ENCODE assay signal across 9 cellular contexts in the genomic region with DNA sequence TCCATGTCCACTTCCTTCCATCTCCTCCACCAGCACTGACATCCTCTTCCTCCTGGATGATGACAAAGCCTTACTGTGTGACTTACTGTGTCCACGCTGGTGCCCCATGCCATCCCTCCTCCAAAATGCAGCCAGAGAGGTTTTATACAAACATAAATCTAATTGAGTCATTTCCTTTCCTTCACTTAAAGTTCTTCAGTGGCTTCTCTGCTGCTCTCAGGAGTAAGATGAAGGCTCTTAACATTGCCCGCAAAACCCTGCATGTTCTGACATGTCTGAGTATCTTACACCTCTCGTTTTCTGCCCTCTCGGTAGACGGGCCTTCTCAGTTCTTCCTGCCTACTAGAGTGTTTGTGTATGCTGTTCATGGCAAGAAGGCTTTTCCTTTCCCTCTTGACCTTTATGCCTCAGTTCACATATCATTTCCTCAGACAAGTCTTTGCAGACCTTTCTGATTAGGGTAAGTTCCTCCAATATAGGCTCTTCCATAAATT.
DNase-seq lines count a peak whose midpoint lies in the region; ATAC-seq and TF ChIP-seq lines count a peak whose summit lies in the region.
"Had no signal": no experiment of that assay in that cellular context is flagged by ENCODE, and none has a peak within 500 bp of the region (broad histone marks: within the 10 kb centered on the region; RNA-seq: fewer than 3 reads in every experiment).

No MANE protein-coding gene starts in this region.

- no peaks in the 10 kb centered on the region for H3K9me3 ChIP-seq in breast epithelium
- H3K9me3 ChIP-seq in PC-3 (ENCODE audit: low read length), result no peaks in the 10 kb centered on the region
- H3K9me3 ChIP-seq in Karpas-422 (ENCODE audit: low read length), result no peaks in the 10 kb centered on the region

- CTCF ChIA-PET in MCF 10A (lab: Yijun Ruan, JAX), result no interaction called here
- CTCF ChIA-PET in PC-3 (lab: Charles Lee), result no interaction called here

- TF ChIP-seq POLR2A in breast epithelium (IDR thresholded peaks at IDR 0.05), result no peak

- no peaks in the 10 kb centered on the region for H3K36me3 Mint-ChIP-seq in MCF 10A (ENCODE audit: insufficient read depth, unreplicated experiment)
- no peaks in the 10 kb centered on the region for H3K36me3 Mint-ChIP-seq in stimulated activated naive CD8-positive, alpha-beta T cell treated with anti-CD3 and anti-CD28 coated beads, Interleukin-15, Interleukin-2, amounts not matched to agents 100 ng/mL and 50 ng/mL, for 24 hours (ENCODE audit: low read depth)

- H2AFZ ChIP-seq in PC-3 (ENCODE audit: low read length) (no peak overlapping the region; the same call in 1 of the 2 replicates), Karpas-422 (ENCODE audit: low read length) (no peak overlapping the region)

- H3K9me2 ChIP-seq in PC-3 (replicated peaks; ENCODE audit: low read length), result no peaks in the 10 kb centered on the region
- no peaks in the 10 kb centered on the region for H3K9me2 ChIP-seq in Karpas-422 (replicated peaks; ENCODE audit: insufficient read depth, low read length)

- H4K20me1 ChIP-seq in PC-3 (ENCODE audit: low read length) (no peaks in the 10 kb centered on the region), Karpas-422 (ENCODE audit: insufficient read depth, low read depth, low read length) (no peaks in the 10 kb centered on the region)

- H3K27me3 ChIP-seq in breast epithelium (no peaks in the 10 kb centered on the region), PC-3 (ENCODE audit: low read length) (no peaks in the 10 kb centered on the region), Karpas-422 (ENCODE audit: low read length) (no peaks in the 10 kb centered on the region)

- H3K4me3 ChIP-seq in breast epithelium, result no peak overlapping the region
- peak overlapping the region; percentile 33 for H3K4me3 ChIP-seq in PC-3 (ENCODE audit: low read length)
- no peak overlapping the region for H3K4me3 ChIP-seq in Karpas-422 (ENCODE audit: low read length)

- H3K27me3 Mint-ChIP-seq in MCF 10A (ENCODE audit: insufficient read depth, unreplicated experiment), result no peaks in the 10 kb centered on the region
- peaks cover 4% of the 10 kb centered on the region for H3K27me3 Mint-ChIP-seq in stimulated activated naive CD8-positive, alpha-beta T cell treated with anti-CD3 and anti-CD28 coated beads, Interleukin-15, Interleukin-2, amounts not matched to agents 100 ng/mL and 50 ng/mL, for 24 hours

- peak; percentile 87 for DNase-seq in MCF 10A (ENCODE audit: unreplicated experiment)
- no peak for DNase-seq in breast epithelium (ENCODE audit: low spot score in 2 of 2)
- peak; percentile 84 for DNase-seq in PC-3
- DNase-seq in NCI-H2171 treated with DMSO at 0.1 percent for 48 hours (lab: John Stamatoyannopoulos, UW), result no peak
- DNase-seq in SIG-M5 (lab: John Stamatoyannopoulos, UW), result no peak
- DNase-seq in Karpas-422, result no peak
- DNase-seq: MM.1S had no signal

- H3K4me1 ChIP-seq in breast epithelium, result no peaks in the 10 kb centered on the region
- peaks cover 37% of the 10 kb centered on the region for H3K4me1 ChIP-seq in PC-3 (ENCODE audit: insufficient read depth, low read length)
- no peaks in the 10 kb centered on the region for H3K4me1 ChIP-seq in Karpas-422 (ENCODE audit: low read length)

- H3K4me1 Mint-ChIP-seq in MCF 10A (ENCODE audit: insufficient read depth, unreplicated experiment), result peaks cover 15% of the 10 kb centered on the region
- H3K4me1 Mint-ChIP-seq in stimulated activated naive CD8-positive, alpha-beta T cell treated with anti-CD3 and anti-CD28 coated beads, Interleukin-15, Interleukin-2, amounts not matched to agents 100 ng/mL and 50 ng/mL, for 24 hours (ENCODE audit: low read depth), result peaks cover 14% of the 10 kb centered on the region

- H3K4me3 Mint-ChIP-seq in MCF 10A (ENCODE audit: unreplicated experiment), result no peak overlapping the region
- H3K4me3 Mint-ChIP-seq in stimulated activated naive CD8-positive, alpha-beta T cell treated with anti-CD3 and anti-CD28 coated beads, Interleukin-15, Interleukin-2, amounts not matched to agents 100 ng/mL and 50 ng/mL, for 24 hours, result no peak overlapping the region

- intact Hi-C loops in MCF 10A (cut with micrococcal nuclease) (no loop called here), breast epithelium (cut with DNase I; ENCODE audit: low total_unique reads) (no loop called here), PC-3 (cut with micrococcal nuclease) (loop anchor here (2.0 to 10.0 kb wide), 2 partner anchors 15 to 371 kb away; no protein-coding TSS in a partner anchor)

- peaks cover 6% of the 10 kb centered on the region for H3F3A ChIP-seq in PC-3 (ENCODE audit: low read length, unreplicated experiment)

- ATAC-seq in HG02884 (IDR thresholded peaks at IDR 0.05; ENCODE audit: unreplicated experiment) (peak; percentile 39), PC-3 (peak; percentile 77)

- H3K79me2 ChIP-seq in PC-3 (ENCODE audit: low read length), result no peaks in the 10 kb centered on the region
- no peaks in the 10 kb centered on the region for H3K79me2 ChIP-seq in Karpas-422 (ENCODE audit: low read length)

- H3K27ac Mint-ChIP-seq in MCF 10A (ENCODE audit: low read depth, unreplicated experiment), result peak overlapping the region; percentile 98
- H3K27ac Mint-ChIP-seq in stimulated activated naive CD8-positive, alpha-beta T cell treated with anti-CD3 and anti-CD28 coated beads, Interleukin-15, Interleukin-2, amounts not matched to agents 100 ng/mL and 50 ng/mL, for 24 hours, result peak overlapping the region; percentile 56

- H3K27ac ChIP-seq in breast epithelium (no peak overlapping the region), PC-3 (ENCODE audit: low read length) (peak overlapping the region; percentile 97), Karpas-422 (ENCODE audit: low read length) (no peak overlapping the region)

- H3K4me2 ChIP-seq in PC-3 (ENCODE audit: low read length), result peak overlapping the region; percentile 76
- no peak overlapping the region for H3K4me2 ChIP-seq in Karpas-422 (ENCODE audit: low read depth, low read length, poor library complexity, severe bottlenecking)

- BruUV-seq in MCF 10A (replicated peaks; lab: Mats Ljungman, UMichigan) (no TSS peak), PC-3 (replicated peaks; lab: Mats Ljungman, UMichigan) (no TSS peak)

- H3K9me3 Mint-ChIP-seq in MCF 10A (ENCODE audit: unreplicated experiment), result no peaks in the 10 kb centered on the region
- no peaks in the 10 kb centered on the region for H3K9me3 Mint-ChIP-seq in stimulated activated naive CD8-positive, alpha-beta T cell treated with anti-CD3 and anti-CD28 coated beads, Interleukin-15, Interleukin-2, amounts not matched to agents 100 ng/mL and 50 ng/mL, for 24 hours

- POLR2A ChIA-PET in MCF 10A (lab: Yijun Ruan, JAX) (no interaction called here), PC-3 (lab: Charles Lee; ENCODE audit: unreplicated experiment) (no interaction called here)

- H3K9ac ChIP-seq in PC-3 (ENCODE audit: low read length) (peak overlapping the region; percentile 77), Karpas-422 (ENCODE audit: low read length) (no peak overlapping the region)

- no peak for TF ChIP-seq CTCF in MCF 10A (IDR thresholded peaks at IDR 0.05; ENCODE audit: unreplicated experiment)
- TF ChIP-seq CTCF in breast epithelium (IDR thresholded peaks at IDR 0.05), result no peak
- no peak for TF ChIP-seq CTCF in PC-3 (conservative IDR thresholded peaks at IDR 0.05; ENCODE audit: low read depth, low read length)

- H3K36me3 ChIP-seq in breast epithelium (no peaks in the 10 kb centered on the region), PC-3 (ENCODE audit: low read depth, low read length) (no peaks in the 10 kb centered on the region), Karpas-422 (ENCODE audit: insufficient read depth, low read length) (no peaks in the 10 kb centered on the region)

Comparison
In these comparisons a context has a peak if more than half of its experiments do, and no peak if none do; other contexts are left out.
1. DNase-seq: peak in MCF 10A (single experiment) and PC-3 (single experiment); none in breast epithelium (0 of 2), NCI-H2171 treated with DMSO at 0.1 percent for 48 hours (single experiment), SIG-M5 (single experiment) and Karpas-422 (single experiment).